23 cellular contexts compared by ENCODE assay signal in the genomic region with DNA sequence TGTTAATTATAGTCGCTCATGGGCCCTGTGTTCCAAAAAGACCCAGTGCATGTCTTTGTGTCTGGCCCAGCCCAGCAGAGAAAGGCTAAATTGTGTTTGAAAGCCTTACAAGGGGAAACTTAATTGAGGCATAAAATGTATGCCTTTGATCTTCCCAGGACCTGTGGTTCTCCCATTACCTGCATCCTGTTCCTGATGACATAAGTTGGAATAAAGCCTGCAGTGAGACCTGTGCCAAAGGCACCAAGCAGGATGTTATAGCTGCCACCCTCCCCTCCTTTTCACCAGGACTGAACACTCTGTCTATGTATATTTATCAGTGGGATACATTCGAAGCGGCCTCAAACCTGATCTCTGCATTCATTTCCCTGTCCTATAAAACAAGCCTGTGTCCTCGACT. TPM values are rescaled to one million over a fixed set of nuclear protein-coding genes. Genes with fewer than 3 reads are reported as not detected.
DNase-seq lines count a peak whose midpoint lies in the region; ATAC-seq and TF ChIP-seq lines count a peak whose summit lies in the region.
"Had no signal": no experiment of that assay in that cellular context is flagged by ENCODE, and none has a peak within 500 bp of the region (broad histone marks: within the 10 kb centered on the region; RNA-seq: fewer than 3 reads in every experiment).

No MANE protein-coding gene starts in this region.

- peak overlapping the region; percentile 65 for H3K27ac ChIP-seq in VCaP
- H3K27ac ChIP-seq: 22Rv1, BLaER1 had no signal

- H3K9me3 Mint-ChIP-seq in activated T-helper 2 cell treated with anti-CD3 and anti-CD28 coated beads, Interferon-gamma antibody, Interleukin-2, Interleukin-4, amounts not matched to agents 10 μg/mL and 5 μg/mL and 100 μg/mL, durations not matched to agents 14 hours and 24 hours and 36 hours: no peaks in the 10 kb centered on the region
- H3K9me3 Mint-ChIP-seq: CD4-positive, alpha-beta T cell; T-cell had no signal

- H3K27me3 Mint-ChIP-seq in activated T-helper 2 cell treated with anti-CD3 and anti-CD28 coated beads, Interferon-gamma antibody, Interleukin-2, Interleukin-4, amounts not matched to agents 10 μg/mL and 5 μg/mL and 100 μg/mL, durations not matched to agents 14 hours and 24 hours and 36 hours (ENCODE audit: low read depth): peaks cover 54% of the 10 kb centered on the region

- no peaks in the 10 kb centered on the region for H3K9me3 ChIP-seq in mucosa of descending colon
- H3K9me3 ChIP-seq: BLaER1, Caco-2 had no signal

- DNase-seq in DMS53 (lab: John Stamatoyannopoulos, UW) (peak; percentile 1), DMS53 treated with DMSO at 0.1 percent for 48 hours (lab: John Stamatoyannopoulos, UW; ENCODE audit: unreplicated experiment) (no peak), NCI-H2029 treated with DMSO at 0.1 percent for 48 hours (lab: John Stamatoyannopoulos, UW) (peak; percentile 37), mucosa of descending colon (no peak), anterior cingulate cortex (lab: John Stamatoyannopoulos, UW) (no peak)
- no peak for DNase-seq in activated T-helper 2 cell treated with anti-CD3 and anti-CD28 coated beads, Interferon-gamma antibody, Interleukin-2, Interleukin-4, amounts not matched to agents 10 μg/mL and 5 μg/mL and 100 μg/mL, durations not matched to agents 14 hours and 24 hours and 36 hours (ENCODE audit: low spot score)
- DNase-seq: ACHN; Caco-2; CD4-positive, alpha-beta T cell; DMS 273 treated with DMSO at 0.1 percent for 48 hours; GDM1; GOT3; KG1; NCI-H1694; NCI-H524 treated with DMSO at 0.1 percent for 48 hours; NK-92 treated with Interleukin-12 subunit alpha and Interleukin-12 subunit beta, amount 100 ng/mL, for 24 hours; T-cell had no signal

- peak; percentile 75 for ATAC-seq in mucosa of descending colon
- no peak for ATAC-seq in HG03521 (IDR thresholded peaks at IDR 0.05; ENCODE audit: unreplicated experiment)
- ATAC-seq: HCT116, SK-N-SH treated with all-trans-retinoic acid at 6 μM for 48 hours, T-cell had no signal

- H3K4me3 Mint-ChIP-seq in activated T-helper 2 cell treated with anti-CD3 and anti-CD28 coated beads, Interferon-gamma antibody, Interleukin-2, Interleukin-4, amounts not matched to agents 10 μg/mL and 5 μg/mL and 100 μg/mL, durations not matched to agents 14 hours and 24 hours and 36 hours (ENCODE audit: low read depth): no peak overlapping the region
- H3K4me3 Mint-ChIP-seq: CD4-positive, alpha-beta T cell; T-cell had no signal

- TF ChIP-seq CTCF in VCaP (conservative IDR thresholded peaks at IDR 0.05) (no peak), mucosa of descending colon (IDR thresholded peaks at IDR 0.05) (no peak)

- H3K4me1 ChIP-seq in mucosa of descending colon (ENCODE audit: low read depth): no peaks in the 10 kb centered on the region
- H3K4me1 ChIP-seq: Caco-2 had no signal

- H3K36me3 Mint-ChIP-seq in activated T-helper 2 cell treated with anti-CD3 and anti-CD28 coated beads, Interferon-gamma antibody, Interleukin-2, Interleukin-4, amounts not matched to agents 10 μg/mL and 5 μg/mL and 100 μg/mL, durations not matched to agents 14 hours and 24 hours and 36 hours (ENCODE audit: low read depth): no peaks in the 10 kb centered on the region
- H3K36me3 Mint-ChIP-seq: T-cell had no signal

- H3K4me3 ChIP-seq in mucosa of descending colon: no peak overlapping the region
- H3K4me3 ChIP-seq: BLaER1 had no signal

- no peak overlapping the region for H3K27ac Mint-ChIP-seq in activated T-helper 2 cell treated with anti-CD3 and anti-CD28 coated beads, Interferon-gamma antibody, Interleukin-2, Interleukin-4, amounts not matched to agents 10 μg/mL and 5 μg/mL and 100 μg/mL, durations not matched to agents 14 hours and 24 hours and 36 hours
- H3K27ac Mint-ChIP-seq: CD4-positive, alpha-beta T cell; T-cell had no signal

- H3K4me1 Mint-ChIP-seq in activated T-helper 2 cell treated with anti-CD3 and anti-CD28 coated beads, Interferon-gamma antibody, Interleukin-2, Interleukin-4, amounts not matched to agents 10 μg/mL and 5 μg/mL and 100 μg/mL, durations not matched to agents 14 hours and 24 hours and 36 hours (ENCODE audit: low read depth): peaks cover 13% of the 10 kb centered on the region

- intact Hi-C loops in mucosa of descending colon (cut with DNase I, micrococcal nuclease): no loop called here
- intact Hi-C loops in activated T-helper 2 cell treated with anti-CD3 and anti-CD28 coated beads, Interferon-gamma antibody, Interleukin-2, Interleukin-4, amounts not matched to agents 10 μg/mL and 5 μg/mL and 100 μg/mL, durations not matched to agents 14 hours and 24 hours and 36 hours (cut with micrococcal nuclease): no loop called here

- H3K36me3 ChIP-seq in mucosa of descending colon (ENCODE audit: low read depth): no peaks in the 10 kb centered on the region
- H3K36me3 ChIP-seq: BLaER1 had no signal

RNA-seq across cellular contexts. Expression of a gene that starts 43.4 kb away (rescaled TPM):
- 10 to 100 TPM in 2 of 3 donors, 1 to 10 TPM in 1; 6.9 to 16.1 (median 14.9) TPM for total RNA-seq in mucosa of descending colon
- not detected in 2 replicates for total RNA-seq in activated T-helper 2 cell treated with anti-CD3 and anti-CD28 coated beads, Interferon-gamma antibody, Interleukin-2, Interleukin-4, amounts not matched to agents 10 μg/mL and 5 μg/mL and 100 μg/mL, durations not matched to agents 14 hours and 24 hours and 36 hours
- total RNA-seq: Caco-2 had no signal

Comparison
In these comparisons a context has a peak if more than half of its experiments do, and no peak if none do; other contexts are left out.
1. DNase-seq: peak in DMS53 (single experiment) and NCI-H2029 treated with DMSO at 0.1 percent for 48 hours (single experiment); none in DMS53 treated with DMSO at 0.1 percent for 48 hours (single experiment), mucosa of descending colon (0 of 3), activated T-helper 2 cell treated with anti-CD3 and anti-CD28 coated beads, Interferon-gamma antibody, Interleukin-2, Interleukin-4, amounts not matched to agents 10 μg/mL and 5 μg/mL and 100 μg/mL, durations not matched to agents 14 hours and 24 hours and 36 hours (single experiment) and anterior cingulate cortex (0 of 58).